Comparison of ENCODE assay signal across 16 cellular contexts in genomic region chr21:36423772-36424433, GRCh38. TPM values are rescaled to one million over a fixed set of nuclear protein-coding genes. Genes with fewer than 3 reads are reported as not detected.
"Had no signal": no experiment of that assay in that cellular context is flagged by ENCODE, and none has a peak within 500 bp of the region (broad histone marks: within the 10 kb centered on the region; RNA-seq: fewer than 3 reads in every experiment).

No MANE protein-coding gene starts in this region.

- H3K27ac ChIP-seq: breast epithelium, lower lobe of right lung, parathyroid adenoma, tibial artery, vagina had no signal

- H3K27ac Mint-ChIP-seq: activated naive CD4-positive, alpha-beta T cell treated with anti-CD3 and anti-CD28 coated beads, Interleukin-2, amount 50 U/mL, for 24 hours; WTC11 had no signal

- H3K79me2 ChIP-seq: parathyroid adenoma had no signal

- H3K4me1 ChIP-seq: breast epithelium, parathyroid adenoma, vagina had no signal

- DNase-seq: activated CD4-positive, alpha-beta T cell treated with anti-CD3 and anti-CD28 coated beads, Interleukin-2, amount 50 U/mL, for 48 hours; anterior cingulate cortex; hypothalamus; left cardiac atrium; lower lobe of right lung; naive B cell; retina; stimulated activated CD4-positive, alpha-beta T cell treated with anti-CD3 and anti-CD28 coated beads, Interleukin-4, amount 100 ng/mL, for 4 hours; T-helper 9 cell; tibial artery had no signal

- H3K4me3 ChIP-seq: breast epithelium, lower lobe of right lung, tibial artery, vagina had no signal

- H3K9me3 Mint-ChIP-seq: activated naive CD4-positive, alpha-beta T cell treated with anti-CD3 and anti-CD28 coated beads, Interleukin-2, amount 50 U/mL, for 24 hours; naive B cell; WTC11 had no signal

- H3K4me1 Mint-ChIP-seq: activated naive CD4-positive, alpha-beta T cell treated with anti-CD3 and anti-CD28 coated beads, Interleukin-2, amount 50 U/mL, for 24 hours had no signal

- H3K36me3 ChIP-seq: breast epithelium, lower lobe of right lung, tibial artery, vagina had no signal

- ATAC-seq: left cardiac atrium, lower lobe of right lung, WTC11 had no signal

- H3K4me3 Mint-ChIP-seq: activated naive CD4-positive, alpha-beta T cell treated with anti-CD3 and anti-CD28 coated beads, Interleukin-2, amount 50 U/mL, for 24 hours; naive B cell; WTC11 had no signal

- H3K27me3 ChIP-seq: breast epithelium, tibial artery, vagina had no signal

- H3K36me3 Mint-ChIP-seq: naive B cell, WTC11 had no signal

- H3K27me3 Mint-ChIP-seq: activated naive CD4-positive, alpha-beta T cell treated with anti-CD3 and anti-CD28 coated beads, Interleukin-2, amount 50 U/mL, for 24 hours had no signal

- H3K9ac ChIP-seq: parathyroid adenoma had no signal

- H2AFZ ChIP-seq: parathyroid adenoma had no signal

- H3K9me3 ChIP-seq: breast epithelium, lower lobe of right lung, tibial artery, vagina had no signal

RNA-seq across cellular contexts. Expression of gene CLDN14, which starts 56.0 kb away (rescaled TPM):
- total RNA-seq: breast epithelium, cerebellum, left cardiac atrium, lower lobe of right lung, vagina, WTC11 had no signal
